17 cellular contexts compared by ENCODE assay signal in genomic region chr3:158792709-158793108, GRCh38. TPM values are rescaled to one million over a fixed set of nuclear protein-coding genes. Genes with fewer than 3 reads are reported as not detected.
DNase-seq lines count a peak whose midpoint lies in the region; ATAC-seq and TF ChIP-seq lines count a peak whose summit lies in the region.
"Had no signal": no experiment of that assay in that cellular context is flagged by ENCODE, and none has a peak within 500 bp of the region (broad histone marks: within the 10 kb centered on the region; RNA-seq: fewer than 3 reads in every experiment).

No MANE protein-coding gene starts in this region.

- intact Hi-C loops in activated CD4-positive, alpha-beta T cell treated with anti-CD3 and anti-CD28 coated beads, Interleukin-2, amount 10 ng/mL, durations not matched to agents 24 days and 14 days (cut with micrococcal nuclease): loop anchor here (5.0 kb wide), 1 partner anchor 1175 kb away; no protein-coding TSS in a partner anchor

- no peak overlapping the region for H3K4me3 ChIP-seq in SJSA1
- no peak overlapping the region for H3K4me3 ChIP-seq in fibroblast of mammary gland (ENCODE audit: control insufficient read depth, low read depth, low read length)
- no peak overlapping the region for H3K4me3 ChIP-seq in smooth muscle cell
- H3K4me3 ChIP-seq: upper lobe of right lung had no signal

- no peaks in the 10 kb centered on the region for H3K9me3 Mint-ChIP-seq in activated CD4-positive, alpha-beta T cell treated with anti-CD3 and anti-CD28 coated beads, Interleukin-2, amount 10 ng/mL, durations not matched to agents 24 days and 14 days
- no peaks in the 10 kb centered on the region for H3K9me3 Mint-ChIP-seq in effector memory CD8-positive, alpha-beta T cell
- no peaks in the 10 kb centered on the region for H3K9me3 Mint-ChIP-seq in activated T-cell treated with anti-CD3 and anti-CD28 coated beads, Interleukin-2, amount 50 U/mL, for 72 hours

- H3K9ac ChIP-seq in smooth muscle cell (ENCODE audit: low read depth): peak overlapping the region; percentile 33

- H3K27ac ChIP-seq in SJSA1: peak overlapping the region; percentile 37
- peak overlapping the region; percentile 78 for H3K27ac ChIP-seq in smooth muscle cell (ENCODE audit: low read depth)
- H3K27ac ChIP-seq: neutrophil, upper lobe of right lung had no signal

- H3K4me1 ChIP-seq in SJSA1 (replicated peaks): peaks cover 15% of the 10 kb centered on the region
- H3K4me1 ChIP-seq in smooth muscle cell (ENCODE audit: low read depth): no peaks in the 10 kb centered on the region

- no peaks in the 10 kb centered on the region for H3F3A ChIP-seq in smooth muscle cell (ENCODE audit: low read depth)

- no peaks in the 10 kb centered on the region for H4K20me1 ChIP-seq in smooth muscle cell (ENCODE audit: low read depth)

- H3K4me1 Mint-ChIP-seq in activated CD4-positive, alpha-beta T cell treated with anti-CD3 and anti-CD28 coated beads, Interleukin-2, amount 10 ng/mL, durations not matched to agents 24 days and 14 days: peaks cover 2% of the 10 kb centered on the region
- H3K4me1 Mint-ChIP-seq in effector memory CD8-positive, alpha-beta T cell (ENCODE audit: low read depth in 2 of 2): peaks cover 2 to 4% of the 10 kb centered on the region in 2 donors
- H3K4me1 Mint-ChIP-seq in activated T-cell treated with anti-CD3 and anti-CD28 coated beads, Interleukin-2, amount 50 U/mL, for 72 hours (ENCODE audit: low read depth): peaks cover 5% of the 10 kb centered on the region

- H3K27me3 ChIP-seq in SJSA1 (replicated peaks) (no peaks in the 10 kb centered on the region), smooth muscle cell (ENCODE audit: low read depth) (peaks cover 19% of the 10 kb centered on the region)
- H3K27me3 ChIP-seq: neutrophil, upper lobe of right lung had no signal

- 49% methylated on average over 8 of the region's 8 CpGs for WGBS in smooth muscle cell (ENCODE audit: low lambda C conversion rate)

- TF ChIP-seq CTCF in fibroblast of mammary gland (conservative IDR thresholded peaks at IDR 0.05; ENCODE audit: control insufficient read depth, insufficient read depth, low read depth, low read length) (no peak), smooth muscle cell (IDR thresholded peaks at IDR 0.05; ENCODE audit: borderline replicate concordance, insufficient read depth, poor library complexity, severe bottlenecking) (no peak)

- no peak overlapping the region for H3K27ac Mint-ChIP-seq in activated CD4-positive, alpha-beta T cell treated with anti-CD3 and anti-CD28 coated beads, Interleukin-2, amount 10 ng/mL, durations not matched to agents 24 days and 14 days
- no peak overlapping the region for H3K27ac Mint-ChIP-seq in effector memory CD8-positive, alpha-beta T cell
- no peak overlapping the region for H3K27ac Mint-ChIP-seq in activated T-cell treated with anti-CD3 and anti-CD28 coated beads, Interleukin-2, amount 50 U/mL, for 72 hours

- H3K27me3 Mint-ChIP-seq in activated CD4-positive, alpha-beta T cell treated with anti-CD3 and anti-CD28 coated beads, Interleukin-2, amount 10 ng/mL, durations not matched to agents 24 days and 14 days: peaks cover 15% of the 10 kb centered on the region
- no peaks in the 10 kb centered on the region for H3K27me3 Mint-ChIP-seq in effector memory CD8-positive, alpha-beta T cell
- no peaks in the 10 kb centered on the region for H3K27me3 Mint-ChIP-seq in activated T-cell treated with anti-CD3 and anti-CD28 coated beads, Interleukin-2, amount 50 U/mL, for 72 hours (ENCODE audit: low read depth)

- H3K4me3 Mint-ChIP-seq in activated CD4-positive, alpha-beta T cell treated with anti-CD3 and anti-CD28 coated beads, Interleukin-2, amount 10 ng/mL, durations not matched to agents 24 days and 14 days: no peak overlapping the region
- H3K4me3 Mint-ChIP-seq in effector memory CD8-positive, alpha-beta T cell: no peak overlapping the region
- no peak overlapping the region for H3K4me3 Mint-ChIP-seq in activated T-cell treated with anti-CD3 and anti-CD28 coated beads, Interleukin-2, amount 50 U/mL, for 72 hours

- H3K4me2 ChIP-seq in smooth muscle cell: no peak overlapping the region

- H3K9me3 ChIP-seq in SJSA1 (replicated peaks): no peaks in the 10 kb centered on the region
- no peaks in the 10 kb centered on the region for H3K9me3 ChIP-seq in smooth muscle cell (replicated peaks; ENCODE audit: low read depth)
- H3K9me3 ChIP-seq: neutrophil, upper lobe of right lung had no signal

- ATAC-seq in effector memory CD8-positive, alpha-beta T cell (replicated peaks): no peak
- ATAC-seq in activated T-cell treated with anti-CD3 and anti-CD28 coated beads, Interleukin-2, amount 50 U/mL, for 72 hours (replicated peaks in 1 of 2): no peak
- no peak for ATAC-seq in HG02938 (IDR thresholded peaks at IDR 0.05; ENCODE audit: unreplicated experiment)
- ATAC-seq: upper lobe of right lung had no signal

- no peaks in the 10 kb centered on the region for H3K36me3 ChIP-seq in SJSA1
- H3K36me3 ChIP-seq in smooth muscle cell (ENCODE audit: low read depth): no peaks in the 10 kb centered on the region
- H3K36me3 ChIP-seq: neutrophil, upper lobe of right lung had no signal

- H2AFZ ChIP-seq in smooth muscle cell (ENCODE audit: low read depth): no peak overlapping the region

- no peaks in the 10 kb centered on the region for H3K79me2 ChIP-seq in smooth muscle cell (ENCODE audit: low read depth)

- peak; percentile 34 for DNase-seq in activated CD4-positive, alpha-beta T cell treated with anti-CD3 and anti-CD28 coated beads, Interleukin-2, amount 10 ng/mL, durations not matched to agents 24 days and 14 days
- DNase-seq in activated CD4-positive, alpha-beta T cell treated with anti-CD3 and anti-CD28 coated beads for 1 hour: no peak
- no peak for DNase-seq in SJSA1 (ENCODE audit: low read depth in 1 of 2, low spot score in 2 of 2)
- DNase-seq in fibroblast of mammary gland (ENCODE audit: low read depth): peak; percentile 88
- no peak for DNase-seq in smooth muscle cell (lab: John Stamatoyannopoulos, UW; ENCODE audit: unreplicated experiment)
- DNase-seq in effector memory CD8-positive, alpha-beta T cell: no peak
- DNase-seq in activated T-cell treated with anti-CD3 and anti-CD28 coated beads, Interleukin-2, amount 50 U/mL, for 72 hours: no peak
- DNase-seq: 8988T; activated CD4-positive, alpha-beta T cell treated with anti-CD3 and anti-CD28 coated beads for 48 hours; activated gamma-delta T cell treated with Interleukin-2 at 50 U/mL for 16 hours; cerebellar nuclear complex; DND-41; NCI-H2171; T-helper 1 cell; upper lobe of right lung had no signal

- no peaks in the 10 kb centered on the region for H3K36me3 Mint-ChIP-seq in activated CD4-positive, alpha-beta T cell treated with anti-CD3 and anti-CD28 coated beads, Interleukin-2, amount 10 ng/mL, durations not matched to agents 24 days and 14 days (ENCODE audit: low read depth)
- no peaks in the 10 kb centered on the region for H3K36me3 Mint-ChIP-seq in effector memory CD8-positive, alpha-beta T cell (ENCODE audit: insufficient read depth)
- H3K36me3 Mint-ChIP-seq in activated T-cell treated with anti-CD3 and anti-CD28 coated beads, Interleukin-2, amount 50 U/mL, for 72 hours (ENCODE audit: insufficient read depth in 2 of 2): no peaks in the 10 kb centered on the region

RNA-seq across cellular contexts. Expression of gene MFSD1, which starts 9.1 kb away (rescaled TPM):
- 20.4 and 23.2 TPM in 2 replicates for total RNA-seq in activated CD4-positive, alpha-beta T cell treated with anti-CD3 and anti-CD28 coated beads, Interleukin-2, amount 10 ng/mL, durations not matched to agents 24 days and 14 days
- 46.4 and 55.9 TPM in 2 replicates for total RNA-seq in SJSA1 (2014; rRNA removed; shearing (Covaris generic))
- total RNA-seq in smooth muscle cell: 91.5 and 95.0 TPM in 2 replicates
- 60.1 and 64.7 TPM in 2 replicates for polyA plus RNA-seq in smooth muscle cell
- 10 to 100 TPM; 11.2 to 17.5 TPM for total RNA-seq in activated T-cell treated with anti-CD3 and anti-CD28 coated beads, Interleukin-2, amount 50 U/mL, for 72 hours

Comparison
In these comparisons a context has a peak if more than half of its experiments do, and no peak if none do; other contexts are left out.
1. DNase-seq: peak in activated CD4-positive, alpha-beta T cell treated with anti-CD3 and anti-CD28 coated beads, Interleukin-2, amount 10 ng/mL, durations not matched to agents 24 days and 14 days (single experiment) and fibroblast of mammary gland (single experiment); none in activated CD4-positive, alpha-beta T cell treated with anti-CD3 and anti-CD28 coated beads for 1 hour (single experiment), SJSA1 (0 of 2), smooth muscle cell (single experiment), effector memory CD8-positive, alpha-beta T cell (0 of 3) and activated T-cell treated with anti-CD3 and anti-CD28 coated beads, Interleukin-2, amount 50 U/mL, for 72 hours (0 of 2).